17 cellular contexts compared by ENCODE assay signal in genomic region chr10:2936816-2937215, GRCh38.
"Had no signal": no experiment of that assay in that cellular context is flagged by ENCODE, and none has a peak within 500 bp of the region (broad histone marks: within the 10 kb centered on the region; RNA-seq: fewer than 3 reads in every experiment).

No MANE protein-coding gene starts in this region.

- H3K4me1 ChIP-seq: body of pancreas, esophagus squamous epithelium, heart left ventricle, psoas muscle, sigmoid colon, stomach, testis, upper lobe of right lung had no signal

- H3K4me3 ChIP-seq: body of pancreas, esophagus squamous epithelium, heart left ventricle, psoas muscle, sigmoid colon, stomach, testis, upper lobe of right lung had no signal

- H3K36me3 ChIP-seq: esophagus squamous epithelium, heart left ventricle, sigmoid colon, stomach, upper lobe of right lung had no signal

- H3K9me3 ChIP-seq: body of pancreas, esophagus squamous epithelium, heart left ventricle, psoas muscle, sigmoid colon, stomach, testis, upper lobe of right lung had no signal

- DNase-seq: activated CD4-positive, CD25-positive, alpha-beta regulatory T cell treated with anti-CD3 and anti-CD28 coated beads, Interleukin-2, amount 50 U/mL, for 72 hours; activated naive CD4-positive, alpha-beta T cell treated with anti-CD3 and anti-CD28 coated beads, Interleukin-2, amount 10 ng/mL, durations not matched to agents 7 days and 5 days; activated T-cell treated with anti-CD3 and anti-CD28 coated beads for 4 hours; body of pancreas; caudate nucleus; cortex of kidney; effector CD4-positive, alpha-beta T cell; esophagus squamous epithelium; heart left ventricle; psoas muscle; sigmoid colon; stimulated activated CD4-positive, alpha-beta T cell treated with anti-CD3 and anti-CD28 coated beads, Interleukin-12 subunit alpha, Interleukin-12 subunit beta, amount 100 ng/mL, for 4 hours; stimulated activated CD4-positive, alpha-beta T cell treated with anti-CD3 and anti-CD28 coated beads, Interleukin-2, amount 100 ng/mL, for 24 hours; stomach; testis; upper lobe of right lung had no signal

- ATAC-seq: activated T-helper 17 cell treated with anti-CD3 and anti-CD28 coated beads, Interleukin-2, amount 50 U/mL, for 72 hours; body of pancreas; heart left ventricle; psoas muscle; upper lobe of right lung had no signal

- H3K27ac ChIP-seq: body of pancreas, esophagus squamous epithelium, heart left ventricle, psoas muscle, sigmoid colon, stomach, testis, upper lobe of right lung had no signal

- H3K27me3 ChIP-seq: body of pancreas, testis had no signal
